ENCODE assay signal across 1 cellular context in the genomic region with DNA sequence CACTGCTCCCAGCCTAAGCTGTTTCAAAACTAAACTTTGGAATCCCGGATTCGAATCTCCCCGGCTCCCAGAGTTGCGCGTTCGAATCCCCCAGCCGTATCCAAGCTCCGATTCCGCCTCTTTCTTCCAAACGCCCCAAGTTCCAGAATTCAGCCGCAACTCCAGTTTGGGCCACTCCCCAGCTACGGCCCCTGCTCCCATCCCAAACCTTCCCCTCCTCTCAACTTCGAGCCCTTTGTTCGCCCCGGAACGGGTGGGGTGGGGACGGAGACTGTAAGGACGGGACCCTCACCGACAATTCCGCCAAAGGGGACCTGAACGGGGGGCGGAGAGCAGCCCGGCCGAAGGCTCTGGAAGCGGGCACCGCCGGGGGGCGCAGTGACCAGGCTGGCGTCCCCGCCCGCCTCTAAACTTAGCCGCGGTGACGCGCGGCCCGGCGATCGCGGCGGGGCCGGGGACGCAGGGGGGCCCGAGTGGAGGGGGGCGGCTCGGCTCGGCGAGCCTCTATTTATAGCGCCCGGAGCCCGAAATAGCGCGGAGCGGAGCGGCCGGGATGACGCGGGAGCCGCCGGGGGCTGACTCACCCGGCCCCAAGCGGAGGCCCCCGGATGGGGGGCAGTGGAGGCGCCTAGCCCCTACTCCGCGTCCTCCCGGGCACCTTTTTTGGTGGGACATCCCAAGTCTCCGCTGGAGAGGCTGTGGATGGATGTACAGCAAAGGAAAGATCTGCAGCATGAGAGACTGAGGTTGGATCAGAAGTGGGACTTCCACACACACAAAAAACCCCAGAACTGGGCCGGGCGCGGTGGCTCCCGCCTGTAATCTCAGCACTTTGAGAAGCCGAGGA.
TF ChIP-seq lines count a peak whose summit lies in the region.

No MANE protein-coding gene starts in this region.

TF ChIP-seq in WTC11, 78 proteins besides CTCF, POLR2A, EP300 and RAD21 (continued from another document):
- no peak for TF ChIP-seq ATF6 (CRISPR knock-in tag; IDR thresholded peaks at IDR 0.05)
- TF ChIP-seq, protein P1, sequence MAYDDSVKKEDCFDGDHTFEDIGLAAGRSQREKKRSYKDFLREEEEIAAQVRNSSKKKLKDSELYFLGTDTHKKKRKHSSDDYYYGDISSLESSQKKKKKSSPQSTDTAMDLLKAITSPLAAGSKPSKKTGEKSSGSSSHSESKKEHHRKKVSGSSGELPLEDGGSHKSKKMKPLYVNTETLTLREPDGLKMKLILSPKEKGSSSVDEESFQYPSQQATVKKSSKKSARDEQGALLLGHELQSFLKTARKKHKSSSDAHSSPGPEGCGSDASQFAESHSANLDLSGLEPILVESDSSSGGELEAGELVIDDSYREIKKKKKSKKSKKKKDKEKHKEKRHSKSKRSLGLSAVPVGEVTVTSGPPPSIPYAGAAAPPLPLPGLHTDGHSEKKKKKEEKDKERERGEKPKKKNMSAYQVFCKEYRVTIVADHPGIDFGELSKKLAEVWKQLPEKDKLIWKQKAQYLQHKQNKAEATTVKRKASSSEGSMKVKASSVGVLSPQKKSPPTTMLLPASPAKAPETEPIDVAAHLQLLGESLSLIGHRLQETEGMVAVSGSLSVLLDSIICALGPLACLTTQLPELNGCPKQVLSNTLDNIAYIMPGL (CRISPR knock-in tag; IDR thresholded peaks at IDR 0.05), result peak; percentile 92
- TF ChIP-seq, protein P2, sequence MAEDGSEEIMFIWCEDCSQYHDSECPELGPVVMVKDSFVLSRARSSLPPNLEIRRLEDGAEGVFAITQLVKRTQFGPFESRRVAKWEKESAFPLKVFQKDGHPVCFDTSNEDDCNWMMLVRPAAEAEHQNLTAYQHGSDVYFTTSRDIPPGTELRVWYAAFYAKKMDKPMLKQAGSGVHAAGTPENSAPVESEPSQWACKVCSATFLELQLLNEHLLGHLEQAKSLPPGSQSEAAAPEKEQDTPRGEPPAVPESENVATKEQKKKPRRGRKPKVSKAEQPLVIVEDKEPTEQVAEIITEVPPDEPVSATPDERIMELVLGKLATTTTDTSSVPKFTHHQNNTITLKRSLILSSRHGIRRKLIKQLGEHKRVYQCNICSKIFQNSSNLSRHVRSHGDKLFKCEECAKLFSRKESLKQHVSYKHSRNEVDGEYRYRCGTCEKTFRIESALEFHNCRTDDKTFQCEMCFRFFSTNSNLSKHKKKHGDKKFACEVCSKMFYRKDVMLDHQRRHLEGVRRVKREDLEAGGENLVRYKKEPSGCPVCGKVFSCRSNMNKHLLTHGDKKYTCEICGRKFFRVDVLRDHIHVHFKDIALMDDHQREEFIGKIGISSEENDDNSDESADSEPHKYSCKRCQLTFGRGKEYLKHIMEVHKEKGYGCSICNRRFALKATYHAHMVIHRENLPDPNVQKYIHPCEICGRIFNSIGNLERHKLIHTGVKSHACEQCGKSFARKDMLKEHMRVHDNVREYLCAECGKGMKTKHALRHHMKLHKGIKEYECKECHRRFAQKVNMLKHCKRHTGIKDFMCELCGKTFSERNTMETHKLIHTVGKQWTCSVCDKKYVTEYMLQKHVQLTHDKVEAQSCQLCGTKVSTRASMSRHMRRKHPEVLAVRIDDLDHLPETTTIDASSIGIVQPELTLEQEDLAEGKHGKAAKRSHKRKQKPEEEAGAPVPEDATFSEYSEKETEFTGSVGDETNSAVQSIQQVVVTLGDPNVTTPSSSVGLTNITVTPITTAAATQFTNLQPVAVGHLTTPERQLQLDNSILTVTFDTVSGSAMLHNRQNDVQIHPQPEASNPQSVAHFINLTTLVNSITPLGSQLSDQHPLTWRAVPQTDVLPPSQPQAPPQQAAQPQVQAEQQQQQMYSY (CRISPR knock-in tag; IDR thresholded peaks at IDR 0.05), result peak; percentile 48; the same call in 1 of the 2 replicates
- no peak for TF ChIP-seq NR1H2 (CRISPR knock-in tag; IDR thresholded peaks at IDR 0.05)
- TF ChIP-seq STAT6 (CRISPR knock-in tag; conservative IDR thresholded peaks at IDR 0.05; ENCODE audit: low read depth), result no peak
- 0 out of 2 replicates have a peak, but pooled peaks have one; percentile 14 for TF ChIP-seq ZSCAN18 (CRISPR knock-in tag; IDR thresholded peaks at IDR 0.05)
- TF ChIP-seq MAX (CRISPR knock-in tag; IDR thresholded peaks at IDR 0.05), result 0 out of 2 replicates have a peak, but pooled peaks have one; percentile 7
- TF ChIP-seq, protein P3, sequence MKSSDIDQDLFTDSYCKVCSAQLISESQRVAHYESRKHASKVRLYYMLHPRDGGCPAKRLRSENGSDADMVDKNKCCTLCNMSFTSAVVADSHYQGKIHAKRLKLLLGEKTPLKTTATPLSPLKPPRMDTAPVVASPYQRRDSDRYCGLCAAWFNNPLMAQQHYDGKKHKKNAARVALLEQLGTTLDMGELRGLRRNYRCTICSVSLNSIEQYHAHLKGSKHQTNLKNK (CRISPR knock-in tag; IDR thresholded peaks at IDR 0.05), result no peak
- no peak for TF ChIP-seq SMAD4 (CRISPR knock-in tag; IDR thresholded peaks at IDR 0.05)
- TF ChIP-seq FOXJ3 (CRISPR knock-in tag; IDR thresholded peaks at IDR 0.05; ENCODE audit: borderline replicate concordance), result no peak
